In the genomic region with DNA sequence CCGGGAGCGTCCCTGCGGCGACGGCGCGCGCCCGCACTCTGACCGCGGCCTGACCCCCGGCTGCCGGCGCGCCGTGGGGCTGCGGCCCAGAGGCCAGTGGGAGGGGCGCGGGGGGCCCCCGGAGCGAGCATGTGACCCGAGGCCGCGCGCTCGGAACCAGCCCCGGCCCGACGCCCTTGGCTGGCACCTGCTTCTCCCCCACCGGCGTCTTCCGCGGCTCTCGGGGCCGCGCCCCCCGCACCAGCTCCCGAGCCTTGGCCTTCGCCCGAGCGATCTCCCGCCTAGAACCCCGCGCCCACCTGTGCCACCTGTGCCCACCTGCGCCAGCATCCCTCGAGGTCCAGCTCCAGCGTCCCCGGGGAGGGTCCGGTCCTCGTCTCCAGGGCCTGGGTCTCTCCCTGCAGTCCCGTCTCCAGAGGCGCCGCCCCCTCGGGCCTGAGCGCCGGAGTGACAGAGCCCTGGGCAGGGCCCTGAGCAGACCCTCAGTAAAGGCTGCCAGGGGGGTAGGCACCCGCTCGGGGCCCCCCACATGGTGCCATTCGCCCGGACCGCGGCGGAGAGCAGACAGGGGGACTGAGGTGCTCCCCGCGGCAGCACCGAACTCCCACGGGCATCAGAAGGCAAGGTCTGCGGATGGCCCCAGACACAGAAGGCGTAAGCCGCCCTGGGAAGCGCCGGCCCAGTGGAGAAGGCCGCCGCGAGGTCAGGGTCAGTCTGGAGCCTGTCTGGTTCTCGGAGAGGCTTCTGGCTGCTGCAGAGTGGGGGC, we compare ENCODE assay signal across 8 cellular contexts. TPM values are rescaled to one million over a fixed set of nuclear protein-coding genes. Genes with fewer than 3 reads are reported as not detected.
A peak's percentile ranks its signal among the peaks of the same experiment; 100 is the strongest.
DNase-seq lines count a peak whose midpoint lies in the region; ATAC-seq, FAIRE-seq and TF ChIP-seq lines count a peak whose summit lies in the region.

No MANE protein-coding gene starts in this region.

- H3K23ac ChIP-seq in IMR-90 (ENCODE audit: low read depth, low read length) = no peak overlapping the region

- no peak overlapping the region for H4K91ac ChIP-seq in IMR-90 (ENCODE audit: insufficient read depth, low read depth, low read length)

- dilution Hi-C loops in IMR-90 (cut with HindIII; ENCODE audit: low sequenced_read_pairs, unreplicated experiment) = no loop called here

- H3K4me3 ChIP-seq in CD8-positive, alpha-beta memory T cell (ENCODE audit: low read length) = peak overlapping the region; percentile 15
- H3K4me3 ChIP-seq in IMR-90 (ENCODE audit: insufficient read depth, low read depth, low read length) (peak overlapping the region; percentile 88), GM12878 (peak overlapping the region; percentile 70), spleen (peak overlapping the region; percentile 39 to 87 (median 68))

- TF ChIP-seq CTCF in IMR-90 (conservative IDR thresholded peaks at IDR 0.05; ENCODE audit: low read depth, low read length) = no peak
- TF ChIP-seq CTCF in GM12878 (IDR thresholded peaks at IDR 0.05 in 2 of 3, conservative IDR thresholded peaks at IDR 0.05 in 1 of 3; ENCODE audit: control insufficient read depth in 2 of 3, extremely low read depth in 1 of 3, insufficient read depth in 1 of 3, low read depth in 3 of 3, low read length in 3 of 3) = no peak
- TF ChIP-seq CTCF in spleen (IDR thresholded peaks at IDR 0.05 in 8 of 11, conservative IDR thresholded peaks at IDR 0.05 in 3 of 11) = no peak

- ATAC-seq in GM19455 (IDR thresholded peaks at IDR 0.05; ENCODE audit: unreplicated experiment) = peak; percentile 32
- no peak for ATAC-seq in IMR-90 (ENCODE audit: low read depth)
- peak; percentile 60 for ATAC-seq in GM12878

- no peak for TF ChIP-seq EP300 in GM12878 (IDR thresholded peaks at IDR 0.05; ENCODE audit: borderline replicate concordance in 1 of 2, control insufficient read depth in 1 of 2, low read depth in 2 of 2, low read length in 2 of 2)

- FAIRE-seq in GM12878 (lab: Jason Lieb, UNC) = no peak

- no peak overlapping the region for H2BK20ac ChIP-seq in IMR-90 (ENCODE audit: low read depth, low read length)

- POLR2A ChIA-PET in CD8-positive, alpha-beta memory T cell (lab: Charles Lee) = no interaction called here
- POLR2A ChIA-PET in IMR-90 (lab: Charles Lee; ENCODE audit: unreplicated experiment) = no interaction called here
- POLR2A ChIA-PET in GM12878 (lab: Charles Lee) = no interaction called here

- peaks cover 0 to 7% (median 2%) of the 10 kb centered on the region in 3 donors for H3K36me3 Mint-ChIP-seq in CD8-positive, alpha-beta memory T cell
- no peaks in the 10 kb centered on the region for H3K36me3 Mint-ChIP-seq in immature natural killer cell

- no peak overlapping the region for H2BK5ac ChIP-seq in IMR-90 (ENCODE audit: low read depth, low read length, poor library complexity, severe bottlenecking)

- no peak overlapping the region for H3K18ac ChIP-seq in IMR-90 (ENCODE audit: low read depth, low read length)

- peak overlapping the region in 5 of 8 donors; percentile 62 to 80 (median 77) for H3K27ac Mint-ChIP-seq in CD8-positive, alpha-beta memory T cell
- peak overlapping the region in 2 of 6 donors; percentile 62 to 69 for H3K27ac Mint-ChIP-seq in immature natural killer cell

- H3K56ac ChIP-seq in IMR-90 (ENCODE audit: extremely low read depth, insufficient read depth, low read length) = no peak overlapping the region

- CTCF ChIA-PET in CD8-positive, alpha-beta memory T cell (lab: Charles Lee) = interaction anchor here (1.5 kb wide), 1 partner anchor 33 kb away, joined by 3 read pairs; no protein-coding TSS in a partner anchor
- CTCF ChIA-PET in IMR-90 (lab: Yijun Ruan, JAX) (no interaction called here), GM12878 (lab: Yijun Ruan, JAX) (no interaction called here)

- H3K27me3 ChIP-seq in CD8-positive, alpha-beta memory T cell (ENCODE audit: insufficient read depth, low read length, poor library complexity, severe bottlenecking) = no peaks in the 10 kb centered on the region
- H3K27me3 ChIP-seq in IMR-90 (ENCODE audit: control insufficient read depth, insufficient read depth, low read length) (peaks cover 19% of the 10 kb centered on the region), GM12878 (replicated peaks in 1 of 2; ENCODE audit: control insufficient read depth in 2 of 2, insufficient read depth in 2 of 2, low read length in 1 of 2) (no peaks in the 10 kb centered on the region), spleen (replicated peaks in 1 of 7) (peaks cover 0 to 24% (median 0%) of the 10 kb centered on the region in 7 donors)

- H2BK120ac ChIP-seq in IMR-90 (ENCODE audit: low read depth, low read length) = no peak overlapping the region

- H2BK15ac ChIP-seq in IMR-90 (ENCODE audit: low read depth, low read length) = no peak overlapping the region

- H4K20me1 ChIP-seq in IMR-90 (ENCODE audit: insufficient read depth, low read length) (no peaks in the 10 kb centered on the region), GM12878 (ENCODE audit: control insufficient read depth, insufficient read depth) (no peaks in the 10 kb centered on the region)

- no peak overlapping the region for H3K27ac ChIP-seq in CD8-positive, alpha-beta memory T cell (ENCODE audit: low read depth, low read length)
- H3K27ac ChIP-seq in IMR-90 (ENCODE audit: insufficient read depth, low read length) (no peak overlapping the region), GM12878 (ENCODE audit: control insufficient read depth, insufficient read depth) (peak overlapping the region; percentile 72), spleen (peak overlapping the region; percentile 7 to 93 (median 81))

- H3K4me2 ChIP-seq in IMR-90 (ENCODE audit: low read depth, low read length) (peak overlapping the region; percentile 76), GM12878 (ENCODE audit: control insufficient read depth, insufficient read depth) (peak overlapping the region; percentile 89)

- H3K9ac ChIP-seq in IMR-90 (ENCODE audit: low read depth, low read length) = no peak overlapping the region
- peak overlapping the region; percentile 72 for H3K9ac ChIP-seq in GM12878 (ENCODE audit: control insufficient read depth, insufficient read depth, low read length)

- H3K79me1 ChIP-seq in IMR-90 (ENCODE audit: low read depth in 1 of 2, low read length in 2 of 2) = peaks cover 0 to 6% of the 10 kb centered on the region in 2 experiments; a peak in 1 of 4 replicates

- RAD21 ChIA-PET in GM12878 (lab: Charles Lee; ENCODE audit: unreplicated experiment) = interaction anchor here (0.6 kb wide), 1 partner anchor 1198 kb away, joined by 4 read pairs; no protein-coding TSS in a partner anchor

- peak overlapping the region; percentile 65 to 88 (median 85) for H3K4me3 Mint-ChIP-seq in CD8-positive, alpha-beta memory T cell
- peak overlapping the region in 4 of 5 donors; percentile 74 to 80 (median 78) for H3K4me3 Mint-ChIP-seq in immature natural killer cell

- H3K4me1 ChIP-seq in CD8-positive, alpha-beta memory T cell (ENCODE audit: insufficient read depth, low read length) = peaks cover 9% of the 10 kb centered on the region
- H3K4me1 ChIP-seq in IMR-90 (ENCODE audit: control insufficient read depth, insufficient read depth, low read length) (no peaks in the 10 kb centered on the region), GM12878 (ENCODE audit: control insufficient read depth, insufficient read depth, low read length) (no peaks in the 10 kb centered on the region), spleen (peaks cover 8 to 41% (median 24%) of the 10 kb centered on the region in 6 donors)

- H3K4ac ChIP-seq in IMR-90 (ENCODE audit: low read depth, low read length) = no peak overlapping the region

- WGBS in IMR-90 (ENCODE audit: extremely low coverage in 2 of 2, insufficient read length in 1 of 2), 2 experiments = 4% methylated on average over 48 of the region's 76 CpGs; no CpG with 5 or more reads in 1 of the 2 experiments
- WGBS in GM12878 (ENCODE audit: insufficient coverage, insufficient replicate concordance, low lambda C conversion rate, missing lambda C conversion rate) = 39% methylated on average over 50 of the region's 76 CpGs
- WGBS in spleen, 5 donors = 11 to 33% (median 18%) methylated on average over 29 to 76 of the region's 76 CpGs

- in situ Hi-C loops in IMR-90 (cut with MboI; ENCODE audit: low sequenced_read_pairs) = no loop called here
- in situ Hi-C loops in GM12878 (cut with MboI) = no loop called here

- H3K79me2 ChIP-seq in GM12878 (ENCODE audit: control insufficient read depth, insufficient read depth, low read length) = no peaks in the 10 kb centered on the region; the same call in 1 of the 2 replicates

- H2AFZ ChIP-seq in IMR-90 (replicated peaks; ENCODE audit: low read length, poor library complexity) (peak overlapping the region; percentile 96), GM12878 (ENCODE audit: control insufficient read depth, low read depth, low read length) (peak overlapping the region; percentile 95)

- intact Hi-C loops in IMR-90 (cut with micrococcal nuclease) = no loop called here
- intact Hi-C loops in GM12878 (cut with micrococcal nuclease; ENCODE audit: unreplicated experiment) = no loop called here
- intact Hi-C loops in spleen (cut with DNase I; ENCODE audit: low total_unique reads) = no loop called here

- DNase-seq in CD8-positive, alpha-beta memory T cell = peak in 3 of 5 donors; percentile 24 to 60 (median 44)
- DNase-seq in IMR-90 = no peak
- DNase-seq in GM12878 (ENCODE audit: low read depth, low spot score) = no peak
- DNase-seq in immature natural killer cell = peak in 1 of 3 donors; percentile 5
- peak; percentile 87 for DNase-seq in spleen
- DNase-seq in NCI-H2029 treated with DMSO at 0.1 percent for 48 hours (lab: John Stamatoyannopoulos, UW) = no peak
- no peak for DNase-seq in NCI-H1436 (lab: John Stamatoyannopoulos, UW)

- H3K36me3 ChIP-seq in CD8-positive, alpha-beta memory T cell (ENCODE audit: insufficient read depth, low read length) = no peaks in the 10 kb centered on the region
- H3K36me3 ChIP-seq in IMR-90 (ENCODE audit: control insufficient read depth, insufficient read depth, low read length) = no peaks in the 10 kb centered on the region
- H3K36me3 ChIP-seq in GM12878 (ENCODE audit: control insufficient read depth in 2 of 2, insufficient read depth in 2 of 2, low read length in 1 of 2) = no peaks in the 10 kb centered on the region
- peaks cover 0 to 10% (median 0%) of the 10 kb centered on the region in 6 donors for H3K36me3 ChIP-seq in spleen

- no peak for TF ChIP-seq RAD21 in IMR-90 (IDR thresholded peaks at IDR 0.05; ENCODE audit: low read length)
- no peak for TF ChIP-seq RAD21 in GM12878 (IDR thresholded peaks at IDR 0.05; ENCODE audit: insufficient read depth, low read depth, low read length)

- H2AK9ac ChIP-seq in IMR-90 (replicated peaks; ENCODE audit: low read depth, low read length, poor library complexity) = peak overlapping the region; percentile 23

- no peak overlapping the region for H4K8ac ChIP-seq in IMR-90 (ENCODE audit: low read depth in 2 of 2, low read length in 2 of 2)

- TF ChIP-seq POLR2A in IMR-90 (IDR thresholded peaks at IDR 0.05; ENCODE audit: low read depth, low read length) (no peak), GM12878 (IDR thresholded peaks at IDR 0.05; ENCODE audit: low read depth, low read length) (no peak), spleen (IDR thresholded peaks at IDR 0.05) (no peak)

- peaks cover 0 to 2% (median 0%) of the 10 kb centered on the region in 5 donors for H3K9me3 Mint-ChIP-seq in CD8-positive, alpha-beta memory T cell
- no peaks in the 10 kb centered on the region for H3K9me3 Mint-ChIP-seq in immature natural killer cell

- H3K4me1 Mint-ChIP-seq in CD8-positive, alpha-beta memory T cell = peaks cover 14 to 23% (median 21%) of the 10 kb centered on the region in 3 donors
- H3K4me1 Mint-ChIP-seq in immature natural killer cell = peaks cover 14 to 19% of the 10 kb centered on the region in 2 donors

- no peak overlapping the region for H2AK5ac ChIP-seq in IMR-90 (ENCODE audit: low read depth, low read length)

- H3K14ac ChIP-seq in IMR-90 (replicated peaks; ENCODE audit: low read depth, low read length) = no peak overlapping the region

- H3K9me1 ChIP-seq in IMR-90 (ENCODE audit: insufficient read depth, low read length) = no peaks in the 10 kb centered on the region

- H4K5ac ChIP-seq in IMR-90 (ENCODE audit: low read depth, low read length) = no peak overlapping the region

- H3K9me3 ChIP-seq in CD8-positive, alpha-beta memory T cell (ENCODE audit: low read length) = no peaks in the 10 kb centered on the region
- no peaks in the 10 kb centered on the region for H3K9me3 ChIP-seq in IMR-90 (ENCODE audit: control insufficient read depth, insufficient read depth, low read length)
- H3K9me3 ChIP-seq in GM12878 (replicated peaks; ENCODE audit: control insufficient read depth, insufficient read depth, low read length) = no peaks in the 10 kb centered on the region
- no peaks in the 10 kb centered on the region for H3K9me3 ChIP-seq in spleen

- SMC1A ChIA-PET in GM12878 (lab: Charles Lee; ENCODE audit: uncharacterized antibody, unreplicated experiment) = no interaction called here

- H3K27me3 Mint-ChIP-seq in CD8-positive, alpha-beta memory T cell = no peaks in the 10 kb centered on the region
- peaks cover 6 to 14% (median 13%) of the 10 kb centered on the region in 3 donors for H3K27me3 Mint-ChIP-seq in immature natural killer cell (ENCODE audit: low read depth in 3 of 3)

- BruUV-seq in IMR-90 (replicated peaks; lab: Mats Ljungman, UMichigan) (no TSS peak), GM12878 (replicated peaks; lab: Mats Ljungman, UMichigan) (no TSS peak)

RNA-seq across cellular contexts. Expression of gene PPP1R13B, which starts 0.8 kb away (rescaled TPM):
- 10 to 100 TPM; 14.0 to 14.4 TPM for total RNA-seq in CD8-positive, alpha-beta memory T cell
- 10.4 TPM for polyA plus RNA-seq in CD8-positive, alpha-beta memory T cell
- total RNA-seq in IMR-90 (2012; rRNA removed) (1.6 and 2.2 TPM in 2 replicates), GM12878 (2014; rRNA removed) (3.3 and 3.5 TPM in 2 replicates), GM12878 (2014; rRNA removed; fragmentation: Illumina TruSeq; extraction: Trizol) (3.0 and 3.1 TPM in 2 replicates), GM12878 (2021) (7.3 and 8.7 TPM in 2 replicates), spleen (10 to 100 TPM; 23.4 to 95.3 (median 52.9) TPM)
- polyA plus RNA-seq in IMR-90 (2012; rRNA removed) (2.8 and 3.7 TPM in 2 replicates), GM12878 (2011; rRNA removed) (2.6 and 3.7 TPM in 2 replicates), GM12878 (2014; fragmentation: Illumina TruSeq; extraction: Trizol) (2.0 and 3.3 TPM in 2 replicates), GM12878 (2014; fragmentation: Nextera tagmentation; extraction: Ambion mirVana) (under 1 TPM; 0.16 to 0.40 TPM), GM12878 (2014; rRNA removed) (4.4 and 8.1 TPM in 2 replicates), GM12878 (2016; fragmentation: Nextera tagmentation; extraction: Ambion mirVana) (1 to 10 TPM in 1 of 2 experiments, under 1 TPM in 1; 0.89 to 1.3 TPM), immature natural killer cell (1 to 10 TPM in 2 of 3 donors, under 1 TPM in 1; 0.85 to 6.7 (median 4.1) TPM), spleen (10 to 100 TPM in 2 of 3 donors, 1 to 10 TPM in 1; 5.7 to 27.0 (median 12.7) TPM)
- polyA plus RNA-seq in IMR-90 (2012; cell fraction: cytosol; rRNA removed) = 0.86 and 1.6 TPM in 2 replicates
- polyA plus RNA-seq in IMR-90 (2012; cell fraction: nucleus; rRNA removed; ENCODE audit: low replicate concordance) = 16.1 and 16.3 TPM in 2 replicates
- total RNA-seq in GM12878 (2013; cell fraction: nucleolus; rRNA removed) = 16.2 and 20.5 TPM in 2 replicates
- polyA plus RNA-seq in GM12878 (2011; ENCODE audit: low read depth) = 2.6 TPM
- 2.7 and 2.9 TPM in 2 replicates for polyA plus RNA-seq in GM12878 (2011; cell fraction: cytosol; rRNA removed)
- polyA plus RNA-seq in GM12878 (2011; cell fraction: nucleus; rRNA removed) = 17.1 and 21.0 TPM in 2 replicates
- 3.4 and 3.7 TPM in 2 replicates for polyA plus RNA-seq in GM12878 (2012)
- polyA minus RNA-seq in GM12878 (2011; rRNA and poly(A)+ RNA removed) = 8.1 and 8.9 TPM in 2 replicates
- 1.1 and 2.2 TPM in 2 replicates for polyA minus RNA-seq in GM12878 (2011; cell fraction: cytosol; rRNA and poly(A)+ RNA removed)
- polyA minus RNA-seq in GM12878 (2011; cell fraction: nucleus; rRNA and poly(A)+ RNA removed) = 5.7 and 11.5 TPM in 2 replicates

Comparison
In these comparisons a context has a peak if more than half of its experiments do, and no peak if none do; other contexts are left out.
1. DNase-seq: peak in CD8-positive, alpha-beta memory T cell (3 of 5) and spleen (single experiment); none in IMR-90 (single experiment), GM12878 (single experiment), NCI-H2029 treated with DMSO at 0.1 percent for 48 hours (single experiment) and NCI-H1436 (single experiment).
2. H3K27ac ChIP-seq: peak in GM12878 (single experiment) and spleen (8 of 8); none in CD8-positive, alpha-beta memory T cell (single experiment) and IMR-90 (single experiment).
3. H3K4me3 ChIP-seq: peak in every context shown above with its lines; median percentile 88 in IMR-90; 70 in GM12878; 68 in spleen; 15 in CD8-positive, alpha-beta memory T cell.